ENCODE assay signal across 10 cellular contexts in the genomic region with DNA sequence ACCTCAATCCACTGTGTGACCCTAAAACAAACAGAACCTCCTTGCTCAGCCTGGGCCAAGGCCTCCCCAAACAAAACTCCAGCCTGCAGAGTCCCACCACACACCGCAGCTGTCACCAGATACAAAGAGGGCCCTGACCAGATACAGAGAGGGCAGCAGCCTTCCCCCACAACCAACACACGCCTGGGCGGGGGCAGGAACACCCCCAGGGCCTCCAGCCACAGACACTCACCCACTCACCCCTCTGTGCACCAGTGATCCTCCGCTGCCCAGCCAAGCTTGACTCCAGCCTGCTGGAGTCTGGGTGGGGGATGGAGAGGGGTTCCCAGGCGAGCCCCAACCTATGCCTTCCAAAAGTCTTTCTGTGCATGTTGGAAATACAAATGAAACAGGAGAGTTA. TPM values are rescaled to one million over a fixed set of nuclear protein-coding genes. Genes with fewer than 3 reads are reported as not detected.
DNase-seq lines count a peak whose midpoint lies in the region; ATAC-seq and TF ChIP-seq lines count a peak whose summit lies in the region.
"Had no signal": no experiment of that assay in that cellular context is flagged by ENCODE, and none has a peak within 500 bp of the region (broad histone marks: within the 10 kb centered on the region; RNA-seq: fewer than 3 reads in every experiment).

No MANE protein-coding gene starts in this region.

- H3K27me3 ChIP-seq in CD4-positive, CD25-positive, alpha-beta regulatory T cell (ENCODE audit: control insufficient read depth, insufficient read depth, low read length), result no peaks in the 10 kb centered on the region
- H3K27me3 ChIP-seq in effector memory CD4-positive, alpha-beta T cell (replicated peaks; ENCODE audit: control insufficient read depth, insufficient read depth, low read length, poor library complexity, severe bottlenecking), result no peaks in the 10 kb centered on the region
- H3K27me3 ChIP-seq: brain microvascular endothelial cell had no signal

- no peaks in the 10 kb centered on the region for H3K36me3 ChIP-seq in CD4-positive, CD25-positive, alpha-beta regulatory T cell (ENCODE audit: control insufficient read depth, insufficient read depth, low read length)
- peaks cover 2% of the 10 kb centered on the region for H3K36me3 ChIP-seq in effector memory CD4-positive, alpha-beta T cell (ENCODE audit: control insufficient read depth, insufficient read depth, low read length)

- no peak overlapping the region for H3K4me3 ChIP-seq in CD4-positive, CD25-positive, alpha-beta regulatory T cell (ENCODE audit: low read depth, low read length)
- H3K4me3 ChIP-seq in effector memory CD4-positive, alpha-beta T cell (ENCODE audit: insufficient read depth, low read depth, low read length, poor library complexity, severe bottlenecking), result no peak overlapping the region

- peak overlapping the region; percentile 19 to 60 (median 36) for H3K4me3 Mint-ChIP-seq in CD4-positive, CD25-positive, alpha-beta regulatory T cell
- H3K4me3 Mint-ChIP-seq in IgD-negative memory B cell, result peak overlapping the region; percentile 78 to 89 (median 82)
- H3K4me3 Mint-ChIP-seq in osteocyte (ENCODE audit: unreplicated experiment), result peak overlapping the region; percentile 33

- no peak for ATAC-seq in CD4-positive, CD25-positive, alpha-beta regulatory T cell (ENCODE audit: low read depth in 2 of 2)
- ATAC-seq in GM18870 (IDR thresholded peaks at IDR 0.05; ENCODE audit: unreplicated experiment), result no peak
- ATAC-seq in HG03520 (IDR thresholded peaks at IDR 0.05; ENCODE audit: unreplicated experiment), result no peak

- H3K4me1 ChIP-seq in CD4-positive, CD25-positive, alpha-beta regulatory T cell (ENCODE audit: control insufficient read depth, insufficient read depth, low read length, poor library complexity, severe bottlenecking), result peaks cover 70% of the 10 kb centered on the region
- H3K4me1 ChIP-seq in effector memory CD4-positive, alpha-beta T cell (ENCODE audit: control insufficient read depth, insufficient read depth, low read length, poor library complexity, severe bottlenecking), result peaks cover 64% of the 10 kb centered on the region

- H3K27ac ChIP-seq in CD4-positive, CD25-positive, alpha-beta regulatory T cell (ENCODE audit: insufficient read depth, low read length, poor library complexity, severe bottlenecking), result peak overlapping the region; percentile 100
- H3K27ac ChIP-seq in effector memory CD4-positive, alpha-beta T cell (ENCODE audit: insufficient read depth, low read length, poor library complexity, severe bottlenecking), result peak overlapping the region; percentile 97
- H3K27ac ChIP-seq: brain microvascular endothelial cell had no signal

- peaks cover 0 to 66% (median 21%) of the 10 kb centered on the region in 4 donors for H3K4me1 Mint-ChIP-seq in CD4-positive, CD25-positive, alpha-beta regulatory T cell
- H3K4me1 Mint-ChIP-seq in IgD-negative memory B cell (peaks cover 34 to 37% (median 35%) of the 10 kb centered on the region in 3 donors), osteocyte (ENCODE audit: unreplicated experiment) (peaks cover 79% of the 10 kb centered on the region)

- peaks cover 0 to 2% (median 0%) of the 10 kb centered on the region in 7 donors for H3K9me3 Mint-ChIP-seq in CD4-positive, CD25-positive, alpha-beta regulatory T cell
- H3K9me3 Mint-ChIP-seq in IgD-negative memory B cell (no peaks in the 10 kb centered on the region), osteocyte (ENCODE audit: unreplicated experiment) (no peaks in the 10 kb centered on the region)

- H3K27me3 Mint-ChIP-seq in CD4-positive, CD25-positive, alpha-beta regulatory T cell, result peaks cover 16% of the 10 kb centered on the region
- H3K27me3 Mint-ChIP-seq in IgD-negative memory B cell (peaks cover 1% of the 10 kb centered on the region), osteocyte (ENCODE audit: unreplicated experiment) (no peaks in the 10 kb centered on the region)

- no peaks in the 10 kb centered on the region for H3K9me3 ChIP-seq in CD4-positive, CD25-positive, alpha-beta regulatory T cell (ENCODE audit: control insufficient read depth in 2 of 2, low read length in 2 of 2)
- no peaks in the 10 kb centered on the region for H3K9me3 ChIP-seq in effector memory CD4-positive, alpha-beta T cell (ENCODE audit: control insufficient read depth, low read length)

- no peak for TF ChIP-seq CTCF in osteocyte (IDR thresholded peaks at IDR 0.05)

- H3K27ac Mint-ChIP-seq in CD4-positive, CD25-positive, alpha-beta regulatory T cell, result peak overlapping the region in 2 of 3 donors; percentile 32
- H3K27ac Mint-ChIP-seq in IgD-negative memory B cell, result peak overlapping the region; percentile 95 to 99 (median 99)
- H3K27ac Mint-ChIP-seq in osteocyte (ENCODE audit: unreplicated experiment), result peak overlapping the region; percentile 88

- no peak for DNase-seq in CD4-positive, CD25-positive, alpha-beta regulatory T cell
- DNase-seq in effector memory CD4-positive, alpha-beta T cell, result no peak
- DNase-seq in osteocyte (ENCODE audit: extremely low spot score, unreplicated experiment), result no peak
- DNase-seq in NCI-H2029 treated with DMSO at 0.1 percent for 48 hours (lab: John Stamatoyannopoulos, UW), result no peak
- no peak for DNase-seq in cerebellum (ENCODE audit: low spot score)
- DNase-seq: brain microvascular endothelial cell, T-helper 1 cell had no signal

- H3K36me3 Mint-ChIP-seq in CD4-positive, CD25-positive, alpha-beta regulatory T cell, result no peaks in the 10 kb centered on the region
- H3K36me3 Mint-ChIP-seq in IgD-negative memory B cell, result no peaks in the 10 kb centered on the region
- peaks cover 6% of the 10 kb centered on the region for H3K36me3 Mint-ChIP-seq in osteocyte (ENCODE audit: unreplicated experiment)

RNA-seq across cellular contexts. Expression of a gene that starts 5.9 kb away (rescaled TPM):
- total RNA-seq in CD4-positive, CD25-positive, alpha-beta regulatory T cell, result 497 TPM
- 100 to 1,000 TPM; 172 to 243 (median 210) TPM for polyA plus RNA-seq in CD4-positive, CD25-positive, alpha-beta regulatory T cell
- polyA plus RNA-seq in IgD-negative memory B cell, result 377 TPM
- 401 and 408 TPM in 2 replicates for total RNA-seq in osteocyte
- 328 TPM for total RNA-seq in cerebellum

RNA-seq across cellular contexts. Expression of a gene that starts 12.1 kb away (rescaled TPM):
- total RNA-seq in CD4-positive, CD25-positive, alpha-beta regulatory T cell, result 44.2 TPM
- polyA plus RNA-seq in CD4-positive, CD25-positive, alpha-beta regulatory T cell, result 10 to 100 TPM; 72.9 to 91.3 (median 88.4) TPM
- 115 TPM for polyA plus RNA-seq in IgD-negative memory B cell
- total RNA-seq in osteocyte (35.3 and 35.8 TPM in 2 replicates), cerebellum (7.0 TPM)

RNA-seq across cellular contexts. Expression of a gene that starts 14.8 kb away (rescaled TPM):
- 126 TPM for total RNA-seq in CD4-positive, CD25-positive, alpha-beta regulatory T cell
- 1 to 10 TPM; 1.4 to 3.4 (median 1.8) TPM for polyA plus RNA-seq in CD4-positive, CD25-positive, alpha-beta regulatory T cell
- polyA plus RNA-seq in IgD-negative memory B cell, result 4.8 TPM
- total RNA-seq in osteocyte (98.1 and 103 TPM in 2 replicates), cerebellum (13.6 TPM)

RNA-seq across cellular contexts. Expression of a gene that starts 21.6 kb away (rescaled TPM):
- 124 TPM for total RNA-seq in CD4-positive, CD25-positive, alpha-beta regulatory T cell
- polyA plus RNA-seq in CD4-positive, CD25-positive, alpha-beta regulatory T cell, result 100 to 1,000 TPM; 208 to 236 (median 223) TPM
- polyA plus RNA-seq in IgD-negative memory B cell, result 339 TPM
- 167 and 172 TPM in 2 replicates for total RNA-seq in osteocyte
- 10.9 TPM for total RNA-seq in cerebellum

RNA-seq across cellular contexts. Expression of a gene that starts 22.5 kb away (rescaled TPM):
- not detected for total RNA-seq in CD4-positive, CD25-positive, alpha-beta regulatory T cell
- not detected for polyA plus RNA-seq in CD4-positive, CD25-positive, alpha-beta regulatory T cell
- not detected for polyA plus RNA-seq in IgD-negative memory B cell
- total RNA-seq in osteocyte (3.8 and 4.2 TPM in 2 replicates), cerebellum (5.8 TPM)

Comparison
In these comparisons a context has a peak if more than half of its experiments do, and no peak if none do; other contexts are left out.
1. H3K27ac Mint-ChIP-seq: peak in every context shown above with its lines; median percentile 99 in IgD-negative memory B cell; 88 in osteocyte; 32 in CD4-positive, CD25-positive, alpha-beta regulatory T cell.